Comparison of ENCODE assay signal across 1 cellular context in genomic region chr18:8982416-8983183, GRCh38.
A peak's percentile ranks its signal among the peaks of the same experiment; 100 is the strongest.
TF ChIP-seq lines count a peak whose summit lies in the region.

No MANE protein-coding gene starts in this region.

TF ChIP-seq in K562, 482 proteins besides CTCF, POLR2A, EP300 and RAD21 (continued from another document and continues in another):
- no peak for TF ChIP-seq NKRF (IDR thresholded peaks at IDR 0.05; ENCODE audit: borderline replicate concordance)
- TF ChIP-seq SIN3B (IDR thresholded peaks at IDR 0.05; ENCODE audit: low read depth), result no peak
- no peak for TF ChIP-seq ZNF263 (CRISPR knock-in tag; IDR thresholded peaks at IDR 0.05; ENCODE audit: borderline replicate concordance)
- TF ChIP-seq SMARCA5 (IDR thresholded peaks at IDR 0.05), result peak; percentile 14; the same call in 1 of the 2 replicates
- no peak for TF ChIP-seq MCM5 (IDR thresholded peaks at IDR 0.05; ENCODE audit: low read depth)
- TF ChIP-seq ATF2 (CRISPR knock-in tag; IDR thresholded peaks at IDR 0.05), result no peak
- TF ChIP-seq RBM17 (IDR thresholded peaks at IDR 0.05; ENCODE audit: borderline replicate concordance, low read depth, low read length), result no peak
- peak; percentile 84 for TF ChIP-seq SMC3 (conservative IDR thresholded peaks at IDR 0.05; ENCODE audit: insufficient read depth, low read depth, low read length)
- TF ChIP-seq FOSL1 (tag; conservative IDR thresholded peaks at IDR 0.05), result 0 out of 2 replicates have a peak, but pooled peaks have one; percentile 22
- TF ChIP-seq ZFP91 (CRISPR knock-in tag; IDR thresholded peaks at IDR 0.05), result no peak
- no peak for TF ChIP-seq RFX7 (CRISPR knock-in tag; IDR thresholded peaks at IDR 0.05)
- TF ChIP-seq YY1 (IDR thresholded peaks at IDR 0.05; ENCODE audit: borderline replicate concordance in 1 of 3, control insufficient read depth in 1 of 3, extremely low read depth in 1 of 3, insufficient read depth in 3 of 3, insufficient read length in 1 of 3, insufficient replicate concordance in 2 of 3, low read depth in 1 of 3, low read length in 2 of 3), result no peak
- peak; percentile 46; the same call in 1 of the 2 replicates for TF ChIP-seq JUN (IDR thresholded peaks at IDR 0.05; ENCODE audit: borderline replicate concordance, low read depth, low read length)
- no peak for TF ChIP-seq JUN (CRISPR knock-in tag; IDR thresholded peaks at IDR 0.05; ENCODE audit: borderline replicate concordance)
- peak; percentile 29; the same call in 1 of the 2 replicates for TF ChIP-seq SP1 (CRISPR knock-in tag; IDR thresholded peaks at IDR 0.05)
- TF ChIP-seq GTF2F1 (IDR thresholded peaks at IDR 0.05; ENCODE audit: low read depth, low read length), result no peak
- no peak for TF ChIP-seq CBFA2T2 (conservative IDR thresholded peaks at IDR 0.05)
- TF ChIP-seq RB1 (IDR thresholded peaks at IDR 0.05; ENCODE audit: low read depth), result peak; percentile 62; the same call in 1 of the 2 replicates
- TF ChIP-seq LARP7 (IDR thresholded peaks at IDR 0.05), result 0 out of 2 replicates have a peak, but pooled peaks have one; percentile 67
- no peak for TF ChIP-seq BDP1 (IDR thresholded peaks at IDR 0.05; ENCODE audit: insufficient read depth, insufficient read length)
- TF ChIP-seq BCL6 (CRISPR knock-in tag; IDR thresholded peaks at IDR 0.05), result no peak
- no peak for TF ChIP-seq ZNF316 (IDR thresholded peaks at IDR 0.05)
- no peak for TF ChIP-seq MED1 (CRISPR knock-in tag; IDR thresholded peaks at IDR 0.05; ENCODE audit: borderline replicate concordance)
- TF ChIP-seq ILF3 (IDR thresholded peaks at IDR 0.05; ENCODE audit: borderline replicate concordance), result no peak
- TF ChIP-seq CC2D1A (IDR thresholded peaks at IDR 0.05), result peak; percentile 82
- no peak for TF ChIP-seq ZNF511 (CRISPR knock-in tag; IDR thresholded peaks at IDR 0.05)
- TF ChIP-seq DEAF1 (CRISPR knock-in tag; IDR thresholded peaks at IDR 0.05), result peak; percentile 84
- TF ChIP-seq ZKSCAN8 (CRISPR knock-in tag; IDR thresholded peaks at IDR 0.05), result no peak
- TF ChIP-seq L3MBTL2 (IDR thresholded peaks at IDR 0.05), result peak; percentile 33
- peak; percentile 72; the same call in 1 of the 2 replicates for TF ChIP-seq BCOR (IDR thresholded peaks at IDR 0.05)
- no peak for TF ChIP-seq ELF4 (CRISPR knock-in tag; IDR thresholded peaks at IDR 0.05)
- peak; percentile 56; the same call in 1 of the 2 replicates for TF ChIP-seq CHAMP1 (IDR thresholded peaks at IDR 0.05)
- no peak for TF ChIP-seq NR4A1 (CRISPR knock-in tag; IDR thresholded peaks at IDR 0.05)
- no peak for TF ChIP-seq NR4A1 (tag; IDR thresholded peaks at IDR 0.05)
- TF ChIP-seq HINFP (tag; conservative IDR thresholded peaks at IDR 0.05; ENCODE audit: low read depth), result no peak
- TF ChIP-seq ATF1 (CRISPR knock-in tag; IDR thresholded peaks at IDR 0.05), result no peak
- TF ChIP-seq ATF1 (tag; IDR thresholded peaks at IDR 0.05), result 0 out of 2 replicates have a peak, but pooled peaks have one; percentile 26
- no peak for TF ChIP-seq TCF7 (IDR thresholded peaks at IDR 0.05; ENCODE audit: borderline replicate concordance)
- TF ChIP-seq FOXA3 (CRISPR knock-in tag; conservative IDR thresholded peaks at IDR 0.05 in 1 of 2, IDR thresholded peaks at IDR 0.05 in 1 of 2), result 0 out of 4 replicates have a peak, but pooled peaks of 1 of the 2 experiments have one; percentile 14
- TF ChIP-seq SMAD3 (CRISPR knock-in tag; conservative IDR thresholded peaks at IDR 0.05), result no peak
- TF ChIP-seq ZBED1 (IDR thresholded peaks at IDR 0.05), result no peak
- TF ChIP-seq TSC22D4 (tag; IDR thresholded peaks at IDR 0.05), result no peak
- no peak for TF ChIP-seq TEAD1 (CRISPR knock-in tag; IDR thresholded peaks at IDR 0.05)
- 0 out of 2 replicates have a peak, but pooled peaks have one; percentile 10 for TF ChIP-seq HDGF (IDR thresholded peaks at IDR 0.05)
- no peak for TF ChIP-seq PRPF4 (IDR thresholded peaks at IDR 0.05; ENCODE audit: insufficient read depth, low read depth, low read length, poor library complexity, severe bottlenecking)
- TF ChIP-seq ATF7 (IDR thresholded peaks at IDR 0.05), result peak; percentile 76
- no peak for TF ChIP-seq ZNF583 (CRISPR knock-in tag; IDR thresholded peaks at IDR 0.05)
- TF ChIP-seq EHMT2 (IDR thresholded peaks at IDR 0.05), result no peak; the same call in 1 of the 2 replicates
- peak; percentile 76; the same call in 1 of the 2 replicates for TF ChIP-seq ZNF384 (IDR thresholded peaks at IDR 0.05; ENCODE audit: low read depth, low read length)
- TF ChIP-seq ZNF586 (CRISPR knock-in tag; conservative IDR thresholded peaks at IDR 0.05), result no peak
- TF ChIP-seq CHD2 (IDR thresholded peaks at IDR 0.05; ENCODE audit: low read depth, low read length), result no peak
- TF ChIP-seq ZNF518B (CRISPR knock-in tag; IDR thresholded peaks at IDR 0.05), result no peak
- no peak for TF ChIP-seq ZNF175 (CRISPR knock-in tag; IDR thresholded peaks at IDR 0.05; ENCODE audit: low read depth)
- TF ChIP-seq ZNF140 (CRISPR knock-in tag; IDR thresholded peaks at IDR 0.05), result 0 out of 2 replicates have a peak, but pooled peaks have one; percentile 60
- TF ChIP-seq NFIX (CRISPR knock-in tag; IDR thresholded peaks at IDR 0.05; ENCODE audit: low read depth), result no peak
- no peak for TF ChIP-seq NFRKB (IDR thresholded peaks at IDR 0.05; ENCODE audit: low read depth)
- peak in 1 of 2 experiments; percentile 66; a peak in 1 of 4 replicates for TF ChIP-seq ARNT (IDR thresholded peaks at IDR 0.05)
- no peak for TF ChIP-seq HMG20A (CRISPR knock-in tag; conservative IDR thresholded peaks at IDR 0.05)
